1 cellular context compared by ENCODE assay signal in genomic region chr12:111685811-111686573, GRCh38.
A peak's percentile ranks its signal among the peaks of the same experiment; 100 is the strongest.
TF ChIP-seq lines count a peak whose summit lies in the region.

TSS of gene ACAD10 (plus strand) at chr12:111686053. CDS start at chr12:111692710, 6,657 bp downstream.
TSS of gene BRAP (minus strand) at chr12:111685956. CDS start at chr12:111685792, 164 bp downstream.

TF ChIP-seq in K562, 482 proteins besides CTCF, POLR2A, EP300 and RAD21 (continued from another document and continues in another):
- TF ChIP-seq ZNF740 (CRISPR knock-in tag; IDR thresholded peaks at IDR 0.05) (no peak), ZNF740 (tag; IDR thresholded peaks at IDR 0.05) (no peak), ZNF232 (CRISPR knock-in tag; IDR thresholded peaks at IDR 0.05) (no peak), HDGF (IDR thresholded peaks at IDR 0.05) (peak; percentile 92), XRCC4 (IDR thresholded peaks at IDR 0.05; ENCODE audit: extremely low read depth, insufficient read depth, insufficient read length) (no peak), ZBTB43 (CRISPR knock-in tag; IDR thresholded peaks at IDR 0.05) (peak; percentile 75; the same call in 1 of the 2 replicates), MTA3 (IDR thresholded peaks at IDR 0.05; ENCODE audit: borderline replicate concordance) (peak; percentile 98), TRIM25 (IDR thresholded peaks at IDR 0.05; ENCODE audit: borderline replicate concordance) (0 out of 2 replicates have a peak, but pooled peaks have one; percentile 77), ZNF12 (CRISPR knock-in tag; IDR thresholded peaks at IDR 0.05) (no peak; the same call in 1 of the 2 replicates), TFAM (CRISPR knock-in tag; conservative IDR thresholded peaks at IDR 0.05) (no peak), ARHGAP35 (IDR thresholded peaks at IDR 0.05; ENCODE audit: partially characterized antibody) (no peak), GTF2E2 (tag; IDR thresholded peaks at IDR 0.05) (peak; percentile 80), SNIP1 (IDR thresholded peaks at IDR 0.05; ENCODE audit: low read depth) (no peak), HCFC1 (IDR thresholded peaks at IDR 0.05; ENCODE audit: low read depth, low read length) (peak; percentile 72), IRF9 (tag; IDR thresholded peaks at IDR 0.05) (no peak), SRSF1 (IDR thresholded peaks at IDR 0.05; ENCODE audit: low read depth, low read length) (no peak), ZNF57 (CRISPR knock-in tag; IDR thresholded peaks at IDR 0.05) (no peak), ZNF175 (CRISPR knock-in tag; IDR thresholded peaks at IDR 0.05; ENCODE audit: low read depth) (no peak), CBX3 (IDR thresholded peaks at IDR 0.05; ENCODE audit: borderline replicate concordance in 1 of 2, low read length in 2 of 2) (peak in 1 of 2 experiments; percentile 89; a peak in 2 of 3 replicates), ZEB2 (IDR thresholded peaks at IDR 0.05) (no peak), E4F1 (CRISPR knock-in tag; IDR thresholded peaks at IDR 0.05; ENCODE audit: borderline replicate concordance) (no peak), ARID1B (IDR thresholded peaks at IDR 0.05) (peak; percentile 58), LCOR (CRISPR knock-in tag; IDR thresholded peaks at IDR 0.05) (peak; percentile 85; the same call in 1 of the 2 replicates), KHSRP (IDR thresholded peaks at IDR 0.05) (no peak), CTCFL (IDR thresholded peaks at IDR 0.05; ENCODE audit: borderline replicate concordance, insufficient read depth, low read depth, low read length, poor library complexity, severe bottlenecking) (no peak), CREB5 (CRISPR knock-in tag; IDR thresholded peaks at IDR 0.05) (no peak), RBM39 (optimal IDR thresholded peaks at IDR 0.05; ENCODE audit: low read depth, low read length) (peak; percentile 88), BDP1 (IDR thresholded peaks at IDR 0.05; ENCODE audit: insufficient read depth, insufficient read length) (no peak), KDM1A (IDR thresholded peaks at IDR 0.05) (peak; percentile 94 to 98), ZNF77 (CRISPR knock-in tag; IDR thresholded peaks at IDR 0.05) (no peak), SRSF3 (IDR thresholded peaks at IDR 0.05; ENCODE audit: insufficient read depth, low read length) (no peak), HDAC6 (IDR thresholded peaks at IDR 0.05; ENCODE audit: low read depth, low read length) (no peak), ESRRA (IDR thresholded peaks at IDR 0.05; ENCODE audit: borderline replicate concordance, low read depth) (peak; percentile 98), NKRF (IDR thresholded peaks at IDR 0.05; ENCODE audit: borderline replicate concordance) (peak; percentile 84; the same call in 1 of the 2 replicates), DPF2 (IDR thresholded peaks at IDR 0.05) (peak; percentile 76), GATAD2A (IDR thresholded peaks at IDR 0.05) (0 out of 2 replicates have a peak, but pooled peaks have one; percentile 41), ZFP30 (CRISPR knock-in tag; IDR thresholded peaks at IDR 0.05; ENCODE audit: borderline replicate concordance) (no peak), ZNF445 (CRISPR knock-in tag; IDR thresholded peaks at IDR 0.05; ENCODE audit: low read depth) (no peak)
